ENCODE assay signal across 15 cellular contexts in genomic region chr18:73942956-73943355, GRCh38.
DNase-seq lines count a peak whose midpoint lies in the region; ATAC-seq and TF ChIP-seq lines count a peak whose summit lies in the region.
"Had no signal": no experiment of that assay in that cellular context is flagged by ENCODE, and none has a peak within 500 bp of the region (broad histone marks: within the 10 kb centered on the region; RNA-seq: fewer than 3 reads in every experiment).

No MANE protein-coding gene starts in this region.

- no peak overlapping the region for H2AFZ ChIP-seq in PC-3 (ENCODE audit: low read length)
- no peak overlapping the region for H2AFZ ChIP-seq in Karpas-422 (ENCODE audit: low read length)
- H2AFZ ChIP-seq: GM23248 had no signal

- H3K9me3 ChIP-seq in PC-3 (ENCODE audit: low read length) (no peaks in the 10 kb centered on the region), Karpas-422 (ENCODE audit: low read length) (no peaks in the 10 kb centered on the region)
- H3K9me3 ChIP-seq: BLaER1 had no signal

- DNase-seq in DMS53 (lab: John Stamatoyannopoulos, UW) (peak; percentile 53), DMS53 treated with DMSO at 0.1 percent for 48 hours (lab: John Stamatoyannopoulos, UW; ENCODE audit: unreplicated experiment) (no peak), PC-3 (peak; percentile 3), ureter (ENCODE audit: low spot score) (peak; percentile 17), Karpas-422 (no peak), NCI-H2171 treated with DMSO at 0.1 percent for 48 hours (lab: John Stamatoyannopoulos, UW) (no peak)
- DNase-seq: CD4-positive, alpha-beta T cell; CD8-positive, alpha-beta memory T cell; DMS 273 treated with DMSO at 0.1 percent for 48 hours; DND-41; GM23248; H7; HCEC 1CT had no signal

- H3K4me2 ChIP-seq in PC-3 (ENCODE audit: low read length) (no peak overlapping the region), Karpas-422 (ENCODE audit: low read depth, low read length, poor library complexity, severe bottlenecking) (no peak overlapping the region)
- H3K4me2 ChIP-seq: BLaER1 had no signal

- no peak for TF ChIP-seq CTCF in PC-3 (conservative IDR thresholded peaks at IDR 0.05; ENCODE audit: low read depth, low read length)

- H3F3A ChIP-seq in PC-3 (ENCODE audit: low read length, unreplicated experiment): no peaks in the 10 kb centered on the region

- H3K4me3 ChIP-seq in PC-3 (ENCODE audit: low read length): no peak overlapping the region
- no peak overlapping the region for H3K4me3 ChIP-seq in Karpas-422 (ENCODE audit: low read length)
- H3K4me3 ChIP-seq: BLaER1, GM23248 had no signal

- intact Hi-C loops in PC-3 (cut with micrococcal nuclease): no loop called here

- ATAC-seq in PC-3: no peak

- H3K9me2 ChIP-seq in PC-3 (replicated peaks; ENCODE audit: low read length) (no peaks in the 10 kb centered on the region), Karpas-422 (replicated peaks; ENCODE audit: insufficient read depth, low read length) (0 out of 2 replicates have a peak, but pooled peaks cover 7% of the 10 kb centered on the region)

- no peak overlapping the region for H3K27ac ChIP-seq in PC-3 (ENCODE audit: low read length)
- H3K27ac ChIP-seq in Karpas-422 (ENCODE audit: low read length): no peak overlapping the region
- H3K27ac ChIP-seq: 22Rv1, BLaER1, GM23248 had no signal

- H3K79me2 ChIP-seq in PC-3 (ENCODE audit: low read length): no peaks in the 10 kb centered on the region
- H3K79me2 ChIP-seq in Karpas-422 (ENCODE audit: low read length): no peaks in the 10 kb centered on the region

- H3K9ac ChIP-seq in PC-3 (ENCODE audit: low read length) (no peak overlapping the region), Karpas-422 (ENCODE audit: low read length) (no peak overlapping the region)
- H3K9ac ChIP-seq: BLaER1, GM23248 had no signal

- H3K36me3 ChIP-seq in PC-3 (ENCODE audit: low read depth, low read length): no peaks in the 10 kb centered on the region
- no peaks in the 10 kb centered on the region for H3K36me3 ChIP-seq in Karpas-422 (ENCODE audit: insufficient read depth, low read length)
- H3K36me3 ChIP-seq: BLaER1 had no signal

- H4K20me1 ChIP-seq in PC-3 (ENCODE audit: low read length): no peaks in the 10 kb centered on the region
- H4K20me1 ChIP-seq in Karpas-422 (ENCODE audit: insufficient read depth, low read depth, low read length): no peaks in the 10 kb centered on the region
- H4K20me1 ChIP-seq: BLaER1 had no signal

- CTCF ChIA-PET in PC-3 (lab: Charles Lee): no interaction called here

- POLR2A ChIA-PET in PC-3 (lab: Charles Lee; ENCODE audit: unreplicated experiment): no interaction called here

- BruUV-seq in PC-3 (replicated peaks; lab: Mats Ljungman, UMichigan): no TSS peak

- peaks cover 10% of the 10 kb centered on the region for H3K4me1 ChIP-seq in PC-3 (ENCODE audit: insufficient read depth, low read length)
- no peaks in the 10 kb centered on the region for H3K4me1 ChIP-seq in Karpas-422 (ENCODE audit: low read length)

- H3K27me3 ChIP-seq in PC-3 (ENCODE audit: low read length): no peaks in the 10 kb centered on the region
- no peaks in the 10 kb centered on the region; the same call in 1 of the 2 replicates for H3K27me3 ChIP-seq in Karpas-422 (ENCODE audit: low read length)
- H3K27me3 ChIP-seq: BLaER1 had no signal

Comparison
In these comparisons a context has a peak if more than half of its experiments do, and no peak if none do; other contexts are left out.
1. DNase-seq: peak in DMS53 (single experiment), PC-3 (single experiment) and ureter (single experiment); none in DMS53 treated with DMSO at 0.1 percent for 48 hours (single experiment), Karpas-422 (single experiment) and NCI-H2171 treated with DMSO at 0.1 percent for 48 hours (single experiment).